8 cellular contexts compared by ENCODE assay signal in the genomic region with DNA sequence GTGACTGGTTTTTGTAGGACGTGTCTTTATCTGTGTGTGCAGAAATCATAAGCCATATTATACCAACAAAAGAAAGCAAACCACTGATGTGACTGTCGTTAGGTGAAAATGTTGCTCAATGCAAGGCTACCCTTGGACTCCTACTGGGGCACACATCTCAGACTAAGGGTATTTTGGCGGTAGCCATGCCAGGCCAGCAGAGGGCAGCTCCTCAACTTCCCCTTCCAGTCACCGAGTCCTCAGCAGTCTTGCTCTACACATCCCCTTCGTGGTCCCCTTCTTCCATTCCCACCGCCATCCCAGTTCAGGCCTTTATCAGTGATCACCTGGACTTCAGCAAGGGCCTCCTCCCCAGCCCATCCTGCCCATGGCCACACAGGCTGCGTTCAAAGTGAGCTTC.
DNase-seq lines count a peak whose midpoint lies in the region; ATAC-seq and TF ChIP-seq lines count a peak whose summit lies in the region.

No MANE protein-coding gene starts in this region.

- no peak overlapping the region for H3K27ac Mint-ChIP-seq in activated naive CD8-positive, alpha-beta T cell treated with anti-CD3 and anti-CD28 coated beads for 36 hours
- no peak overlapping the region for H3K27ac Mint-ChIP-seq in neural crest cell (ENCODE audit: unreplicated experiment)

- peaks cover 10% of the 10 kb centered on the region for H3K4me1 Mint-ChIP-seq in activated naive CD8-positive, alpha-beta T cell treated with anti-CD3 and anti-CD28 coated beads for 36 hours
- H3K4me1 Mint-ChIP-seq in neural crest cell = peaks cover 5% of the 10 kb centered on the region

- no peaks in the 10 kb centered on the region for H3K36me3 Mint-ChIP-seq in activated naive CD8-positive, alpha-beta T cell treated with anti-CD3 and anti-CD28 coated beads for 36 hours
- no peaks in the 10 kb centered on the region for H3K36me3 Mint-ChIP-seq in neural crest cell (ENCODE audit: low read depth)

- peak; percentile 8 to 54 for DNase-seq in NCI-H526 (lab: John Stamatoyannopoulos, UW)
- no peak for DNase-seq in NCI-H526 treated with DMSO at 0.1 percent for 48 hours (lab: John Stamatoyannopoulos, UW)
- DNase-seq in M059J (ENCODE audit: low read depth) = peak; percentile 65
- DNase-seq in activated naive CD8-positive, alpha-beta T cell treated with anti-CD3 and anti-CD28 coated beads for 36 hours = peak; percentile 4
- no peak for DNase-seq in neural crest cell (ENCODE audit: low read depth, low spot score)
- no peak for DNase-seq in NCI-H345 treated with DMSO at 0.1 percent for 48 hours (lab: John Stamatoyannopoulos, UW; ENCODE audit: unreplicated experiment)
- no peak for DNase-seq in kidney glomerular epithelial cell (lab: John Stamatoyannopoulos, UW)

- H3K27me3 Mint-ChIP-seq in activated naive CD8-positive, alpha-beta T cell treated with anti-CD3 and anti-CD28 coated beads for 36 hours = no peaks in the 10 kb centered on the region
- H3K27me3 Mint-ChIP-seq in neural crest cell (ENCODE audit: low read depth) = peaks cover 15% of the 10 kb centered on the region

- H3K4me3 Mint-ChIP-seq in activated naive CD8-positive, alpha-beta T cell treated with anti-CD3 and anti-CD28 coated beads for 36 hours = no peak overlapping the region
- H3K4me3 Mint-ChIP-seq in neural crest cell = no peak overlapping the region

- ATAC-seq in HG02571 (IDR thresholded peaks at IDR 0.05; ENCODE audit: unreplicated experiment) = no peak

- peak; percentile 52 for TF ChIP-seq CTCF in neural crest cell (conservative IDR thresholded peaks at IDR 0.05)

- H3K9me3 Mint-ChIP-seq in activated naive CD8-positive, alpha-beta T cell treated with anti-CD3 and anti-CD28 coated beads for 36 hours = no peaks in the 10 kb centered on the region
- no peaks in the 10 kb centered on the region for H3K9me3 Mint-ChIP-seq in neural crest cell

Comparison
In these comparisons a context has a peak if more than half of its experiments do, and no peak if none do; other contexts are left out.
1. DNase-seq: peak in NCI-H526 (2 of 2), M059J (single experiment) and activated naive CD8-positive, alpha-beta T cell treated with anti-CD3 and anti-CD28 coated beads for 36 hours (single experiment); none in NCI-H526 treated with DMSO at 0.1 percent for 48 hours (single experiment), neural crest cell (single experiment), NCI-H345 treated with DMSO at 0.1 percent for 48 hours (single experiment) and kidney glomerular epithelial cell (single experiment).